ENCODE assay signal across 22 cellular contexts in the genomic region with DNA sequence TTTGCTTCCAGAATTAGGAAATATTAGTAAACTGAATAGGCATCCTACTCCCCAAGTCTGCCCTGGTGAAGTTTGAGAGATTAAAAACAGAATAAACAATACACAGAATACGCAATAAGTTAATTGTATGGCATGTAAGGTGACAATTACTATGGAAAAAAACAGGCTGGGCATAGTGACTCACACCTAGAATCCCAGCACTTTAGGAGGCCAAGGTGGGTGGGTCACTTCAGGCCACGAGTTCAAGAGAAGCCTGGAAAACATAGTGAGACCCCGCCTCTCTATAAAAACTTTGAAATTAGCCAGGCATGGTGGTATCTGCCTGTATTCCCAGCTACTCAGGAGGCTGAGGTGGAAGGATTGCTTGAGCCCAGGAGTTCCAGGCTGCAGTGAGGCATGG.
DNase-seq lines count a peak whose midpoint lies in the region; ATAC-seq, FAIRE-seq and TF ChIP-seq lines count a peak whose summit lies in the region.
"Had no signal": no experiment of that assay in that cellular context is flagged by ENCODE, and none has a peak within 500 bp of the region (broad histone marks: within the 10 kb centered on the region; RNA-seq: fewer than 3 reads in every experiment).

No MANE protein-coding gene starts in this region.

- TF ChIP-seq RAD21 in A549 (conservative IDR thresholded peaks at IDR 0.05 in 1 of 2, IDR thresholded peaks at IDR 0.05 in 1 of 2) (no peak), HCT116 (IDR thresholded peaks at IDR 0.05; ENCODE audit: low read depth) (no peak)

- no peak for FAIRE-seq in A549 (lab: Jason Lieb, UNC)
- no peak for FAIRE-seq in RCC 7860 (lab: Jason Lieb, UNC)
- FAIRE-seq in pancreas (lab: Jason Lieb, UNC), result no peak
- FAIRE-seq: GM12878 had no signal

- H2AK5ac ChIP-seq in mesendoderm (ENCODE audit: low read length), result no peak overlapping the region

- H4K8ac ChIP-seq in mesendoderm (ENCODE audit: low read depth, low read length), result no peak overlapping the region

- TF ChIP-seq EP300 in A549 (IDR thresholded peaks at IDR 0.05), result no peak

- intact Hi-C loops in HCT116 (cut with micrococcal nuclease), result no loop called here
- intact Hi-C loops in pancreas (cut with DNase I), result no loop called here
- intact Hi-C loops in psoas muscle (cut with DNase I), result no loop called here

- no peaks in the 10 kb centered on the region for H3K9me3 ChIP-seq in A549
- H3K9me3 ChIP-seq in HCT116 (ENCODE audit: control insufficient read depth in 1 of 2, insufficient read depth in 1 of 2, low read depth in 1 of 2, low read length in 2 of 2), result no peaks in the 10 kb centered on the region
- H3K9me3 ChIP-seq in pancreas, result peaks cover 0 to 3% (median 0%) of the 10 kb centered on the region in 4 donors
- no peaks in the 10 kb centered on the region for H3K9me3 ChIP-seq in psoas muscle
- H3K9me3 ChIP-seq: BLaER1 treated with 17β-estradiol and CSF1 and Interleukin-3, amounts not matched to agents 10 nM and 100 nM had no signal

- no peak overlapping the region for H4K5ac ChIP-seq in mesendoderm (ENCODE audit: low read length)

- WGBS in A549 (ENCODE audit: missing lambda C conversion rate), result 48% methylated on average over 3 of the region's 3 CpGs
- WGBS in mesendoderm (ENCODE audit: extremely low coverage, insufficient coverage, low lambda C conversion rate), result no CpG with 5 or more reads among the region's 3 CpGs
- WGBS in pancreas, 2 donors, result 82 to 100% methylated on average over 3 of the region's 3 CpGs
- 58 to 99% (median 80%) methylated on average over 3 of the region's 3 CpGs for WGBS in psoas muscle, 3 donors

- H3K4me3 ChIP-seq in A549 (no peak overlapping the region), HCT116 (replicated peaks in 1 of 2; ENCODE audit: low read depth in 1 of 2, low read length in 2 of 2) (no peak overlapping the region), mesendoderm (ENCODE audit: low read length) (no peak overlapping the region), pancreas (no peak overlapping the region), psoas muscle (no peak overlapping the region)
- H3K4me3 ChIP-seq: BLaER1 treated with 17β-estradiol and CSF1 and Interleukin-3, amounts not matched to agents 10 nM and 100 nM; GM12878; SK-N-MC had no signal

- no peak for ATAC-seq in A549
- ATAC-seq in HCT116, result peak; percentile 70
- no peak for ATAC-seq in pancreas
- ATAC-seq in psoas muscle, result no peak
- ATAC-seq in GM18868 (IDR thresholded peaks at IDR 0.05; ENCODE audit: unreplicated experiment), result no peak
- ATAC-seq: CD8-positive, alpha-beta T cell; GM12878 had no signal

- no peak overlapping the region for H2BK15ac ChIP-seq in mesendoderm (replicated peaks; ENCODE audit: low read depth)

- POLR2A ChIA-PET in A549 (lab: Yijun Ruan, JAX) (no interaction called here), HCT116 (lab: Charles Lee) (no interaction called here)

- CTCF ChIA-PET in A549 (lab: Yijun Ruan, JAX), result interaction anchor here (1.4 kb wide), 1 partner anchor 22 kb away, joined by 3 read pairs; no protein-coding TSS in a partner anchor
- CTCF ChIA-PET in HCT116 (lab: Charles Lee), result no interaction called here

- H3K79me1 ChIP-seq in mesendoderm (ENCODE audit: low read length), result no peaks in the 10 kb centered on the region

- no peak overlapping the region for H3K23ac ChIP-seq in mesendoderm (ENCODE audit: low read length)

- H3K27ac ChIP-seq in A549, result peak overlapping the region in 1 of 2 experiments; percentile 34; a peak in 1 of 6 replicates
- H3K27ac ChIP-seq in HCT116 (ENCODE audit: low read depth, low read length), result no peak overlapping the region
- H3K27ac ChIP-seq in mesendoderm (ENCODE audit: low read depth, low read length), result no peak overlapping the region
- H3K27ac ChIP-seq in pancreas, result no peak overlapping the region
- no peak overlapping the region for H3K27ac ChIP-seq in psoas muscle
- H3K27ac ChIP-seq: BLaER1 treated with 17β-estradiol and CSF1 and Interleukin-3, amounts not matched to agents 10 nM and 100 nM; SK-N-MC had no signal

- no peak overlapping the region for H2AFZ ChIP-seq in HCT116 (ENCODE audit: low read depth, low read length, poor library complexity, severe bottlenecking)

- H2BK5ac ChIP-seq in mesendoderm (ENCODE audit: low read length), result no peak overlapping the region

- H3K4ac ChIP-seq in mesendoderm (ENCODE audit: low read depth, low read length), result no peak overlapping the region

- H3K9ac ChIP-seq in HCT116 (ENCODE audit: low read length), result no peak overlapping the region
- no peak overlapping the region for H3K9ac ChIP-seq in mesendoderm (ENCODE audit: low read length)
- H3K9ac ChIP-seq: BLaER1 treated with 17β-estradiol and CSF1 and Interleukin-3, amounts not matched to agents 10 nM and 100 nM had no signal

- peaks cover 4% of the 10 kb centered on the region; the same call in 1 of the 2 replicates for H4K20me1 ChIP-seq in HCT116 (ENCODE audit: insufficient read depth)

- H3K4me1 ChIP-seq in A549 (peaks cover 22% of the 10 kb centered on the region), HCT116 (ENCODE audit: control insufficient read depth in 1 of 2, insufficient read depth in 2 of 2, low read length in 2 of 2) (peaks cover 13 to 14% of the 10 kb centered on the region in 2 experiments; a peak in 3 of 4 replicates), mesendoderm (ENCODE audit: control insufficient read depth, low read depth, low read length) (no peaks in the 10 kb centered on the region), pancreas (peaks cover 0 to 2% (median 2%) of the 10 kb centered on the region in 3 donors), psoas muscle (no peaks in the 10 kb centered on the region)
- H3K4me1 ChIP-seq: BLaER1 treated with 17β-estradiol and CSF1 and Interleukin-3, amounts not matched to agents 10 nM and 100 nM had no signal

- H3K9me2 ChIP-seq in HCT116 (ENCODE audit: insufficient read depth), result no peaks in the 10 kb centered on the region

- TF ChIP-seq CTCF in A549 (IDR thresholded peaks at IDR 0.05) (no peak), HCT116 (IDR thresholded peaks at IDR 0.05 in 2 of 3, conservative IDR thresholded peaks at IDR 0.05 in 1 of 3; ENCODE audit: borderline replicate concordance in 1 of 3, insufficient read depth in 1 of 3, low read depth in 2 of 3, low read length in 2 of 3) (no peak), pancreas (IDR thresholded peaks at IDR 0.05) (no peak), psoas muscle (IDR thresholded peaks at IDR 0.05) (no peak)

- DNase-seq in A549 (ENCODE audit: low read depth in 1 of 2, low spot score in 1 of 2) (no peak), HCT116 (ENCODE audit: low read depth, low spot score) (peak; percentile 7), dermis blood vessel endothelial cell (peak; percentile 4), mesendoderm (peak; percentile 50), RCC 7860 (ENCODE audit: low spot score) (no peak), pancreas (no peak), psoas muscle (no peak)
- DNase-seq: Calu3; CD8-positive, alpha-beta T cell; H7; Kasumi-1; NCI-H1092 treated with DMSO at 0.1 percent for 48 hours; NCI-H146; NCI-H2081; NCI-H2171 treated with DMSO at 0.1 percent for 48 hours; NCI-H446 treated with DMSO at 0.1 percent for 48 hours; NK-92 treated with Interleukin-12 subunit alpha and Interleukin-12 subunit beta, amount 100 ng/mL, for 24 hours; SHP77 had no signal

- no peak overlapping the region for H3K56ac ChIP-seq in mesendoderm (ENCODE audit: low read length)

- no peak overlapping the region for H3K18ac ChIP-seq in mesendoderm (ENCODE audit: low read length)

- H3K4me2 ChIP-seq in A549 (0 out of 3 replicates have a peak overlapping the region, but pooled peaks have one; percentile 1), HCT116 (ENCODE audit: low read length) (peak overlapping the region; percentile 44), mesendoderm (ENCODE audit: low read length) (no peak overlapping the region)
- H3K4me2 ChIP-seq: BLaER1 treated with 17β-estradiol and CSF1 and Interleukin-3, amounts not matched to agents 10 nM and 100 nM had no signal

- TF ChIP-seq POLR2A in A549 (IDR thresholded peaks at IDR 0.05; ENCODE audit: low read length) (no peak), HCT116 (IDR thresholded peaks at IDR 0.05; ENCODE audit: borderline replicate concordance, extremely low read depth, insufficient read depth, insufficient read length) (no peak)

- H3K36me3 ChIP-seq in HCT116 (ENCODE audit: control insufficient read depth in 1 of 2, insufficient read depth in 2 of 2, low read length in 2 of 2) (no peaks in the 10 kb centered on the region), mesendoderm (ENCODE audit: control insufficient read depth, insufficient read depth, low read length) (no peaks in the 10 kb centered on the region), pancreas (no peaks in the 10 kb centered on the region), psoas muscle (ENCODE audit: insufficient read depth in 1 of 2, low read depth in 1 of 2) (peaks cover 0 to 14% of the 10 kb centered on the region in 2 donors)

- peaks cover 7% of the 10 kb centered on the region; the same call in 1 of the 2 replicates for H3K79me2 ChIP-seq in HCT116 (ENCODE audit: insufficient read depth, low read length)
- no peaks in the 10 kb centered on the region for H3K79me2 ChIP-seq in mesendoderm (ENCODE audit: control insufficient read depth, insufficient read depth, low read length)

- no peak overlapping the region for H2BK120ac ChIP-seq in mesendoderm (ENCODE audit: low read depth, low read length)

- no TSS peak for BruUV-seq in HCT116 (replicated peaks; lab: Mats Ljungman, UMichigan)

- RAD21 ChIA-PET in HCT116 (lab: Charles Lee; ENCODE audit: low non-redundant PET in 1 of 2, low total read pairs in 2 of 2, uncharacterized antibody in 2 of 2, unreplicated experiment in 2 of 2), result no interaction called here

- H3K27me3 ChIP-seq in HCT116 (ENCODE audit: insufficient read depth, low read length) (no peaks in the 10 kb centered on the region), mesendoderm (ENCODE audit: insufficient read depth, low read length, poor library complexity) (no peaks in the 10 kb centered on the region), pancreas (no peaks in the 10 kb centered on the region), psoas muscle (ENCODE audit: insufficient read depth in 3 of 3, low read length in 2 of 3) (no peaks in the 10 kb centered on the region)
- H3K27me3 ChIP-seq: BLaER1 treated with 17β-estradiol and CSF1 and Interleukin-3, amounts not matched to agents 10 nM and 100 nM had no signal

TF ChIP-seq in A549, 52 proteins besides CTCF, POLR2A, EP300 and RAD21 (continues in another document):
- TF ChIP-seq HEYL (CRISPR knock-in tag; IDR thresholded peaks at IDR 0.05) (no peak), ZSCAN20 (CRISPR knock-in tag; IDR thresholded peaks at IDR 0.05) (no peak), NPAS2 (CRISPR knock-in tag; IDR thresholded peaks at IDR 0.05; ENCODE audit: borderline replicate concordance) (no peak)

TF ChIP-seq in HCT116, 20 proteins besides CTCF, POLR2A, EP300 and RAD21:
- no peak for TF ChIP-seq CEBPB (IDR thresholded peaks at IDR 0.05; ENCODE audit: low read depth)
- TF ChIP-seq SP1 (IDR thresholded peaks at IDR 0.05; ENCODE audit: low read depth), result peak; percentile 39; the same call in 1 of the 2 replicates

Comparison
In these comparisons a context has a peak if more than half of its experiments do, and no peak if none do; other contexts are left out.
1. DNase-seq: peak in HCT116 (single experiment), dermis blood vessel endothelial cell (single experiment) and mesendoderm (single experiment); none in A549 (0 of 2), RCC 7860 (single experiment), pancreas (0 of 6) and psoas muscle (0 of 2).